In genomic region chr20:34983995-34984735, GRCh38 we compare ENCODE assay signal across 1 cellular context.
TF ChIP-seq lines count a peak whose summit lies in the region.

No MANE protein-coding gene starts in this region.

TF ChIP-seq in H1, 55 proteins besides CTCF, POLR2A, EP300 and RAD21 (continued from another document):
- TF ChIP-seq POLR2AphosphoS5 (IDR thresholded peaks at IDR 0.05; ENCODE audit: low read depth, low read length) (peak; percentile 77), HDAC2 (IDR thresholded peaks at IDR 0.05; ENCODE audit: borderline replicate concordance in 1 of 2, low read depth in 2 of 2, low read length in 2 of 2) (peak; percentile 33 to 77; a peak in 2 of 4 replicates), TCF12 (IDR thresholded peaks at IDR 0.05; ENCODE audit: low read depth, low read length) (peak; percentile 97), SIRT6 (IDR thresholded peaks at IDR 0.05; ENCODE audit: low read length) (no peak), CHD1 (IDR thresholded peaks at IDR 0.05; ENCODE audit: low read depth, low read length) (no peak), SUZ12 (IDR thresholded peaks at IDR 0.05; ENCODE audit: low read length) (no peak), MAX (IDR thresholded peaks at IDR 0.05) (peak; percentile 23; the same call in 1 of the 2 replicates), BCL11A (IDR thresholded peaks at IDR 0.05; ENCODE audit: low read depth in 2 of 2, low read length in 2 of 2) (peak in 1 of 2 experiments; percentile 39), CBX8 (IDR thresholded peaks at IDR 0.05; ENCODE audit: borderline replicate concordance, low read depth, low read length) (no peak), SP4 (IDR thresholded peaks at IDR 0.05; ENCODE audit: low read length) (peak; percentile 40; the same call in 1 of the 2 replicates), SP1 (IDR thresholded peaks at IDR 0.05; ENCODE audit: low read depth, low read length) (peak; percentile 68; the same call in 1 of the 2 replicates), TEAD4 (IDR thresholded peaks at IDR 0.05; ENCODE audit: low read depth, low read length) (no peak), CTBP2 (IDR thresholded peaks at IDR 0.05; ENCODE audit: borderline replicate concordance, insufficient read depth, insufficient read length, low read length) (peak; percentile 80), CEBPB (IDR thresholded peaks at IDR 0.05; ENCODE audit: low read depth, low read length) (no peak), KDM1A (IDR thresholded peaks at IDR 0.05; ENCODE audit: borderline replicate concordance, low read length) (no peak), RXRA (IDR thresholded peaks at IDR 0.05; ENCODE audit: insufficient read depth, low read depth, low read length) (peak; percentile 92), SIN3A (conservative IDR thresholded peaks at IDR 0.05 in 1 of 2, IDR thresholded peaks at IDR 0.05 in 1 of 2; ENCODE audit: low read depth in 1 of 2, low read length in 2 of 2) (peak in 1 of 2 experiments; percentile 59; a peak in 1 of 4 replicates), POU5F1 (IDR thresholded peaks at IDR 0.05; ENCODE audit: low read depth, low read length) (peak; percentile 82)
TF ChIP-seq in H1: peak in this region for 16.
